1 cellular context compared by ENCODE assay signal in genomic region chr11:46593550-46594382, GRCh38.
TF ChIP-seq lines count a peak whose summit lies in the region.

TSS of gene AMBRA1 (minus strand) at chr11:46594023. CDS start at chr11:46548380, 45,643 bp downstream.

TF ChIP-seq in HepG2, 621 proteins besides CTCF, POLR2A, EP300 and RAD21 (continued from another document and continues in another):
- TF ChIP-seq, protein P1, sequence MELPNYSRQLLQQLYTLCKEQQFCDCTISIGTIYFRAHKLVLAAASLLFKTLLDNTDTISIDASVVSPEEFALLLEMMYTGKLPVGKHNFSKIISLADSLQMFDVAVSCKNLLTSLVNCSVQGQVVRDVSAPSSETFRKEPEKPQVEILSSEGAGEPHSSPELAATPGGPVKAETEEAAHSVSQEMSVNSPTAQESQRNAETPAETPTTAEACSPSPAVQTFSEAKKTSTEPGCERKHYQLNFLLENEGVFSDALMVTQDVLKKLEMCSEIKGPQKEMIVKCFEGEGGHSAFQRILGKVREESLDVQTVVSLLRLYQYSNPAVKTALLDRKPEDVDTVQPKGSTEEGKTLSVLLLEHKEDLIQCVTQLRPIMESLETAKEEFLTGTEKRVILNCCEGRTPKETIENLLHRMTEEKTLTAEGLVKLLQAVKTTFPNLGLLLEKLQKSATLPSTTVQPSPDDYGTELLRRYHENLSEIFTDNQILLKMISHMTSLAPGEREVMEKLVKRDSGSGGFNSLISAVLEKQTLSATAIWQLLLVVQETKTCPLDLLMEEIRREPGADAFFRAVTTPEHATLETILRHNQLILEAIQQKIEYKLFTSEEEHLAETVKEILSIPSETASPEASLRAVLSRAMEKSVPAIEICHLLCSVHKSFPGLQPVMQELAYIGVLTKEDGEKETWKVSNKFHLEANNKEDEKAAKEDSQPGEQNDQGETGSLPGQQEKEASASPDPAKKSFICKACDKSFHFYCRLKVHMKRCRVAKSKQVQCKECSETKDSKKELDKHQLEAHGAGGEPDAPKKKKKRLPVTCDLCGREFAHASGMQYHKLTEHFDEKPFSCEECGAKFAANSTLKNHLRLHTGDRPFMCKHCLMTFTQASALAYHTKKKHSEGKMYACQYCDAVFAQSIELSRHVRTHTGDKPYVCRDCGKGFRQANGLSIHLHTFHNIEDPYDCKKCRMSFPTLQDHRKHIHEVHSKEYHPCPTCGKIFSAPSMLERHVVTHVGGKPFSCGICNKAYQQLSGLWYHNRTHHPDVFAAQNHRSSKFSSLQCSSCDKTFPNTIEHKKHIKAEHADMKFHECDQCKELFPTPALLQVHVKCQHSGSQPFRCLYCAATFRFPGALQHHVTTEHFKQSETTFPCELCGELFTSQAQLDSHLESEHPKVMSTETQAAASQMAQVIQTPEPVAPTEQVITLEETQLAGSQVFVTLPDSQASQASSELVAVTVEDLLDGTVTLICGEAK (IDR thresholded peaks at IDR 0.05), result no peak
- TF ChIP-seq, protein P1 (CRISPR knock-in tag; IDR thresholded peaks at IDR 0.05), result peak; percentile 56; the same call in 1 of the 2 replicates
- TF ChIP-seq RORA (CRISPR knock-in tag; IDR thresholded peaks at IDR 0.05) (0 out of 2 replicates have a peak, but pooled peaks have one; percentile 12), ZFP36L1 (CRISPR knock-in tag; IDR thresholded peaks at IDR 0.05) (no peak), ZNF75D (CRISPR knock-in tag; IDR thresholded peaks at IDR 0.05; ENCODE audit: borderline replicate concordance) (no peak), LCORL (IDR thresholded peaks at IDR 0.05) (no peak), LCORL (CRISPR knock-in tag; IDR thresholded peaks at IDR 0.05) (no peak), PCBP2 (optimal IDR thresholded peaks at IDR 0.05; ENCODE audit: low read depth, low read length, poor library complexity, severe bottlenecking) (no peak), AGO1 (IDR thresholded peaks at IDR 0.05; ENCODE audit: low read depth, low read length, poor library complexity, severe bottlenecking) (no peak), HMGA1 (CRISPR knock-in tag; conservative IDR thresholded peaks at IDR 0.05) (no peak), ADNP (CRISPR knock-in tag; IDR thresholded peaks at IDR 0.05) (no peak), DR1 (CRISPR knock-in tag; IDR thresholded peaks at IDR 0.05) (no peak), MTF1 (CRISPR knock-in tag; IDR thresholded peaks at IDR 0.05) (no peak), NR3C1 (CRISPR knock-in tag; IDR thresholded peaks at IDR 0.05) (no peak), JUN (CRISPR knock-in tag; IDR thresholded peaks at IDR 0.05) (no peak), POLR2AphosphoS5 (IDR thresholded peaks at IDR 0.05; ENCODE audit: low read depth, low read length) (peak; percentile 72), SAFB2 (CRISPR knock-in tag; IDR thresholded peaks at IDR 0.05; ENCODE audit: borderline replicate concordance, low read depth) (no peak), ZNF614 (CRISPR knock-in tag; IDR thresholded peaks at IDR 0.05; ENCODE audit: borderline replicate concordance) (peak; percentile 88; the same call in 1 of the 2 replicates), ZNF20 (CRISPR knock-in tag; IDR thresholded peaks at IDR 0.05) (no peak), TAF15 (IDR thresholded peaks at IDR 0.05; ENCODE audit: low read depth, low read length, poor library complexity, severe bottlenecking) (no peak), MZF1 (CRISPR knock-in tag; IDR thresholded peaks at IDR 0.05; ENCODE audit: borderline replicate concordance) (no peak), ZNF430 (CRISPR knock-in tag; IDR thresholded peaks at IDR 0.05) (peak; percentile 77), ARNT2 (CRISPR knock-in tag; IDR thresholded peaks at IDR 0.05; ENCODE audit: low read depth) (peak; percentile 31; the same call in 1 of the 2 replicates), HOXA3 (CRISPR knock-in tag; IDR thresholded peaks at IDR 0.05) (peak; percentile 85), FOXM1 (CRISPR knock-in tag; IDR thresholded peaks at IDR 0.05) (no peak), SIN3A (IDR thresholded peaks at IDR 0.05; ENCODE audit: borderline replicate concordance, low read depth, low read length) (peak; percentile 85; the same call in 1 of the 2 replicates), TARDBP (CRISPR knock-in tag; IDR thresholded peaks at IDR 0.05) (peak; percentile 50; the same call in 1 of the 2 replicates), ZNF331 (CRISPR knock-in tag; IDR thresholded peaks at IDR 0.05) (peak; percentile 87), ZNF317 (CRISPR knock-in tag; IDR thresholded peaks at IDR 0.05) (peak; percentile 69; the same call in 1 of the 2 replicates), ZNF598 (CRISPR knock-in tag; IDR thresholded peaks at IDR 0.05; ENCODE audit: borderline replicate concordance) (0 out of 2 replicates have a peak, but pooled peaks have one; percentile 27), ZNF501 (CRISPR knock-in tag; IDR thresholded peaks at IDR 0.05) (peak; percentile 62; the same call in 1 of the 2 replicates), CENPT (CRISPR knock-in tag; IDR thresholded peaks at IDR 0.05; ENCODE audit: low read depth) (no peak), CBX1 (IDR thresholded peaks at IDR 0.05; ENCODE audit: low read depth) (no peak), SOX5 (CRISPR knock-in tag; IDR thresholded peaks at IDR 0.05; ENCODE audit: borderline replicate concordance) (peak; percentile 42; the same call in 1 of the 2 replicates), ZFX (CRISPR knock-in tag; IDR thresholded peaks at IDR 0.05; ENCODE audit: low read depth) (peak; percentile 97), ZNF282 (IDR thresholded peaks at IDR 0.05; ENCODE audit: partially characterized antibody) (no peak), RNF2 (conservative IDR thresholded peaks at IDR 0.05; ENCODE audit: low read depth) (no peak), GMEB1 (CRISPR knock-in tag; IDR thresholded peaks at IDR 0.05; ENCODE audit: borderline replicate concordance) (peak; percentile 47; the same call in 1 of the 2 replicates), HNRNPLL (IDR thresholded peaks at IDR 0.05; ENCODE audit: low read depth, low read length, poor library complexity, severe bottlenecking) (peak; percentile 79), NR2F6 (IDR thresholded peaks at IDR 0.05) (peak; percentile 55; the same call in 1 of the 2 replicates), NR2F6 (CRISPR knock-in tag; IDR thresholded peaks at IDR 0.05) (peak; percentile 52), IRX3 (CRISPR knock-in tag; IDR thresholded peaks at IDR 0.05; ENCODE audit: borderline replicate concordance, low read depth) (no peak), ZSCAN12 (CRISPR knock-in tag; IDR thresholded peaks at IDR 0.05) (peak; percentile 38; the same call in 1 of the 2 replicates), SATB2 (CRISPR knock-in tag; IDR thresholded peaks at IDR 0.05) (peak; percentile 61; the same call in 1 of the 2 replicates), ATF3 (CRISPR knock-in tag; IDR thresholded peaks at IDR 0.05) (no peak; the same call in 1 of the 2 replicates), ZNF766 (CRISPR knock-in tag; IDR thresholded peaks at IDR 0.05; ENCODE audit: borderline replicate concordance) (no peak), ZNF747 (CRISPR knock-in tag; IDR thresholded peaks at IDR 0.05; ENCODE audit: borderline replicate concordance) (peak; percentile 69; the same call in 1 of the 2 replicates), CHD4 (IDR thresholded peaks at IDR 0.05; ENCODE audit: borderline replicate concordance, low read length) (no peak), KLF13 (CRISPR knock-in tag; IDR thresholded peaks at IDR 0.05) (no peak), FOXK2 (IDR thresholded peaks at IDR 0.05) (peak; percentile 65; the same call in 1 of the 2 replicates), ZNF615 (CRISPR knock-in tag; IDR thresholded peaks at IDR 0.05; ENCODE audit: borderline replicate concordance) (no peak; the same call in 1 of the 2 replicates)
- TF ChIP-seq, protein P2, sequence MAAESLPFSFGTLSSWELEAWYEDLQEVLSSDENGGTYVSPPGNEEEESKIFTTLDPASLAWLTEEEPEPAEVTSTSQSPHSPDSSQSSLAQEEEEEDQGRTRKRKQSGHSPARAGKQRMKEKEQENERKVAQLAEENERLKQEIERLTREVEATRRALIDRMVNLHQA (CRISPR knock-in tag; IDR thresholded peaks at IDR 0.05), result no peak; the same call in 1 of the 2 replicates
- TF ChIP-seq, protein P3, sequence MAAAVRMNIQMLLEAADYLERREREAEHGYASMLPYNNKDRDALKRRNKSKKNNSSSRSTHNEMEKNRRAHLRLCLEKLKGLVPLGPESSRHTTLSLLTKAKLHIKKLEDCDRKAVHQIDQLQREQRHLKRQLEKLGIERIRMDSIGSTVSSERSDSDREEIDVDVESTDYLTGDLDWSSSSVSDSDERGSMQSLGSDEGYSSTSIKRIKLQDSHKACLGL (CRISPR knock-in tag; IDR thresholded peaks at IDR 0.05), result peak; percentile 67; the same call in 1 of the 2 replicates
- TF ChIP-seq, protein P4, sequence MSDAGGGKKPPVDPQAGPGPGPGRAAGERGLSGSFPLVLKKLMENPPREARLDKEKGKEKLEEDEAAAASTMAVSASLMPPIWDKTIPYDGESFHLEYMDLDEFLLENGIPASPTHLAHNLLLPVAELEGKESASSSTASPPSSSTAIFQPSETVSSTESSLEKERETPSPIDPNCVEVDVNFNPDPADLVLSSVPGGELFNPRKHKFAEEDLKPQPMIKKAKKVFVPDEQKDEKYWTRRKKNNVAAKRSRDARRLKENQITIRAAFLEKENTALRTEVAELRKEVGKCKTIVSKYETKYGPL (CRISPR knock-in tag; IDR thresholded peaks at IDR 0.05), result no peak
- TF ChIP-seq, protein P5, sequence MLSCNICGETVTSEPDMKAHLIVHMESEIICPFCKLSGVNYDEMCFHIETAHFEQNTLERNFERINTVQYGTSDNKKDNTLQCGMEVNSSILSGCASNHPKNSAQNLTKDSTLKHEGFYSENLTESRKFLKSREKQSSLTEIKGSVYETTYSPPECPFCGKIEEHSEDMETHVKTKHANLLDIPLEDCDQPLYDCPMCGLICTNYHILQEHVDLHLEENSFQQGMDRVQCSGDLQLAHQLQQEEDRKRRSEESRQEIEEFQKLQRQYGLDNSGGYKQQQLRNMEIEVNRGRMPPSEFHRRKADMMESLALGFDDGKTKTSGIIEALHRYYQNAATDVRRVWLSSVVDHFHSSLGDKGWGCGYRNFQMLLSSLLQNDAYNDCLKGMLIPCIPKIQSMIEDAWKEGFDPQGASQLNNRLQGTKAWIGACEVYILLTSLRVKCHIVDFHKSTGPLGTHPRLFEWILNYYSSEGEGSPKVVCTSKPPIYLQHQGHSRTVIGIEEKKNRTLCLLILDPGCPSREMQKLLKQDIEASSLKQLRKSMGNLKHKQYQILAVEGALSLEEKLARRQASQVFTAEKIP (CRISPR knock-in tag; IDR thresholded peaks at IDR 0.05; ENCODE audit: borderline replicate concordance), result no peak
- TF ChIP-seq, protein P6, sequence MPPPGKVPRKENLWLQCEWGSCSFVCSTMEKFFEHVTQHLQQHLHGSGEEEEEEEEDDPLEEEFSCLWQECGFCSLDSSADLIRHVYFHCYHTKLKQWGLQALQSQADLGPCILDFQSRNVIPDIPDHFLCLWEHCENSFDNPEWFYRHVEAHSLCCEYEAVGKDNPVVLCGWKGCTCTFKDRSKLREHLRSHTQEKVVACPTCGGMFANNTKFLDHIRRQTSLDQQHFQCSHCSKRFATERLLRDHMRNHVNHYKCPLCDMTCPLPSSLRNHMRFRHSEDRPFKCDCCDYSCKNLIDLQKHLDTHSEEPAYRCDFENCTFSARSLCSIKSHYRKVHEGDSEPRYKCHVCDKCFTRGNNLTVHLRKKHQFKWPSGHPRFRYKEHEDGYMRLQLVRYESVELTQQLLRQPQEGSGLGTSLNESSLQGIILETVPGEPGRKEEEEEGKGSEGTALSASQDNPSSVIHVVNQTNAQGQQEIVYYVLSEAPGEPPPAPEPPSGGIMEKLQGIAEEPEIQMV (CRISPR knock-in tag; IDR thresholded peaks at IDR 0.05; ENCODE audit: low read depth), result peak; percentile 69; the same call in 1 of the 2 replicates
